In genomic region chr2:2164326-2164917, GRCh38 we compare ENCODE assay signal across 32 cellular contexts.
"Had no signal": no experiment of that assay in that cellular context is flagged by ENCODE, and none has a peak within 500 bp of the region (broad histone marks: within the 10 kb centered on the region; RNA-seq: fewer than 3 reads in every experiment).

No MANE protein-coding gene starts in this region.

- H3K36me3 ChIP-seq: ascending aorta, breast epithelium, cardiac muscle cell, colonic mucosa, heart left ventricle had no signal

- ATAC-seq: activated CD4-positive, alpha-beta T cell treated with anti-CD3 and anti-CD28 coated beads for 36 hours; activated CD8-positive, alpha-beta memory T cell treated with anti-CD3 and anti-CD28 coated beads, Interleukin-2, amount 10 ng/mL, durations not matched to agents 7 days and 5 days; activated CD8-positive, alpha-beta T cell treated with anti-CD3 and anti-CD28 coated beads, Interleukin-2, amount 10 ng/mL, durations not matched to agents 7 days and 5 days; activated naive CD4-positive, alpha-beta T cell treated with anti-CD3 and anti-CD28 coated beads, Interleukin-2, amount 50 U/mL, for 72 hours; activated T-helper 17 cell treated with anti-CD3 and anti-CD28 coated beads, Interleukin-2, amount 50 U/mL, for 72 hours; effector memory CD8-positive, alpha-beta T cell; esophagus mucosa; heart left ventricle; T-helper 17 cell had no signal

- FAIRE-seq: endothelial cell of umbilical vein, frontal cortex had no signal

- H3K4me3 ChIP-seq: ascending aorta, breast epithelium, cardiac muscle cell, colonic mucosa, heart left ventricle had no signal

- H3K27ac ChIP-seq: ascending aorta, breast epithelium, cardiac muscle cell, colonic mucosa, heart left ventricle had no signal

- DNase-seq: activated CD4-positive, alpha-beta memory T cell treated with anti-CD3 and anti-CD28 coated beads for 36 hours; activated CD4-positive, alpha-beta T cell treated with anti-CD3 and anti-CD28 coated beads for 36 hours; activated CD4-positive, alpha-beta T cell treated with anti-CD3 and anti-CD28 coated beads, Interleukin-2, amount 10 ng/mL, durations not matched to agents 24 days and 14 days; activated CD4-positive, CD25-positive, alpha-beta regulatory T cell; activated CD4-positive, CD25-positive, alpha-beta regulatory T cell treated with anti-CD3 and anti-CD28 coated beads, Interleukin-2, amount 50 U/mL, for 72 hours; activated CD8-positive, alpha-beta memory T cell treated with anti-CD3 and anti-CD28 coated beads, Interleukin-2, amount 10 ng/mL, durations not matched to agents 7 days and 5 days; activated CD8-positive, alpha-beta memory T cell treated with anti-CD3 and anti-CD28 coated beads, Interleukin-2, amount 50 U/mL, for 4 hours; activated CD8-positive, alpha-beta T cell treated with anti-CD3 and anti-CD28 coated beads, Interleukin-2, amount 10 ng/mL, durations not matched to agents 7 days and 5 days; activated effector memory CD4-positive, alpha-beta T cell treated with Interleukin-2 at 50 U/mL for 16 hours; activated gamma-delta T cell treated with Interleukin-2 at 50 U/mL for 16 hours; activated naive CD4-positive, alpha-beta T cell treated with Interleukin-2 at 50 U/mL for 16 hours; activated naive CD8-positive, alpha-beta T cell treated with anti-CD3 and anti-CD28 coated beads, Interleukin-2, amount 10 ng/mL, durations not matched to agents 7 days and 5 days; activated T-cell treated with anti-CD3 and anti-CD28 coated beads, Interleukin-2, amount 50 U/mL, for 24 hours; central memory CD4-positive, alpha-beta T cell; cerebellar nuclear complex; colonic mucosa; effector CD4-positive, alpha-beta T cell; effector memory CD8-positive, alpha-beta T cell; foreskin fibroblast; glutamatergic neuron; heart left ventricle; T-helper 1 cell; T-helper 17 cell; T1000 had no signal

- H3K27me3 ChIP-seq: ascending aorta, breast epithelium, cardiac muscle cell, colonic mucosa, heart left ventricle had no signal

- H3K4me1 ChIP-seq: ascending aorta, breast epithelium, colonic mucosa, heart left ventricle had no signal

- H3K9me3 ChIP-seq: ascending aorta, breast epithelium, colonic mucosa, heart left ventricle had no signal
